Comparison of ENCODE assay signal across 1 cellular context in genomic region chr7:66921396-66921917, GRCh38.
A peak's percentile ranks its signal among the peaks of the same experiment; 100 is the strongest.
TF ChIP-seq lines count a peak whose summit lies in the region.

No MANE protein-coding gene starts in this region.

TF ChIP-seq in K562, 482 proteins besides CTCF, POLR2A, EP300 and RAD21 (continued from another document):
- TF ChIP-seq, protein P1, sequence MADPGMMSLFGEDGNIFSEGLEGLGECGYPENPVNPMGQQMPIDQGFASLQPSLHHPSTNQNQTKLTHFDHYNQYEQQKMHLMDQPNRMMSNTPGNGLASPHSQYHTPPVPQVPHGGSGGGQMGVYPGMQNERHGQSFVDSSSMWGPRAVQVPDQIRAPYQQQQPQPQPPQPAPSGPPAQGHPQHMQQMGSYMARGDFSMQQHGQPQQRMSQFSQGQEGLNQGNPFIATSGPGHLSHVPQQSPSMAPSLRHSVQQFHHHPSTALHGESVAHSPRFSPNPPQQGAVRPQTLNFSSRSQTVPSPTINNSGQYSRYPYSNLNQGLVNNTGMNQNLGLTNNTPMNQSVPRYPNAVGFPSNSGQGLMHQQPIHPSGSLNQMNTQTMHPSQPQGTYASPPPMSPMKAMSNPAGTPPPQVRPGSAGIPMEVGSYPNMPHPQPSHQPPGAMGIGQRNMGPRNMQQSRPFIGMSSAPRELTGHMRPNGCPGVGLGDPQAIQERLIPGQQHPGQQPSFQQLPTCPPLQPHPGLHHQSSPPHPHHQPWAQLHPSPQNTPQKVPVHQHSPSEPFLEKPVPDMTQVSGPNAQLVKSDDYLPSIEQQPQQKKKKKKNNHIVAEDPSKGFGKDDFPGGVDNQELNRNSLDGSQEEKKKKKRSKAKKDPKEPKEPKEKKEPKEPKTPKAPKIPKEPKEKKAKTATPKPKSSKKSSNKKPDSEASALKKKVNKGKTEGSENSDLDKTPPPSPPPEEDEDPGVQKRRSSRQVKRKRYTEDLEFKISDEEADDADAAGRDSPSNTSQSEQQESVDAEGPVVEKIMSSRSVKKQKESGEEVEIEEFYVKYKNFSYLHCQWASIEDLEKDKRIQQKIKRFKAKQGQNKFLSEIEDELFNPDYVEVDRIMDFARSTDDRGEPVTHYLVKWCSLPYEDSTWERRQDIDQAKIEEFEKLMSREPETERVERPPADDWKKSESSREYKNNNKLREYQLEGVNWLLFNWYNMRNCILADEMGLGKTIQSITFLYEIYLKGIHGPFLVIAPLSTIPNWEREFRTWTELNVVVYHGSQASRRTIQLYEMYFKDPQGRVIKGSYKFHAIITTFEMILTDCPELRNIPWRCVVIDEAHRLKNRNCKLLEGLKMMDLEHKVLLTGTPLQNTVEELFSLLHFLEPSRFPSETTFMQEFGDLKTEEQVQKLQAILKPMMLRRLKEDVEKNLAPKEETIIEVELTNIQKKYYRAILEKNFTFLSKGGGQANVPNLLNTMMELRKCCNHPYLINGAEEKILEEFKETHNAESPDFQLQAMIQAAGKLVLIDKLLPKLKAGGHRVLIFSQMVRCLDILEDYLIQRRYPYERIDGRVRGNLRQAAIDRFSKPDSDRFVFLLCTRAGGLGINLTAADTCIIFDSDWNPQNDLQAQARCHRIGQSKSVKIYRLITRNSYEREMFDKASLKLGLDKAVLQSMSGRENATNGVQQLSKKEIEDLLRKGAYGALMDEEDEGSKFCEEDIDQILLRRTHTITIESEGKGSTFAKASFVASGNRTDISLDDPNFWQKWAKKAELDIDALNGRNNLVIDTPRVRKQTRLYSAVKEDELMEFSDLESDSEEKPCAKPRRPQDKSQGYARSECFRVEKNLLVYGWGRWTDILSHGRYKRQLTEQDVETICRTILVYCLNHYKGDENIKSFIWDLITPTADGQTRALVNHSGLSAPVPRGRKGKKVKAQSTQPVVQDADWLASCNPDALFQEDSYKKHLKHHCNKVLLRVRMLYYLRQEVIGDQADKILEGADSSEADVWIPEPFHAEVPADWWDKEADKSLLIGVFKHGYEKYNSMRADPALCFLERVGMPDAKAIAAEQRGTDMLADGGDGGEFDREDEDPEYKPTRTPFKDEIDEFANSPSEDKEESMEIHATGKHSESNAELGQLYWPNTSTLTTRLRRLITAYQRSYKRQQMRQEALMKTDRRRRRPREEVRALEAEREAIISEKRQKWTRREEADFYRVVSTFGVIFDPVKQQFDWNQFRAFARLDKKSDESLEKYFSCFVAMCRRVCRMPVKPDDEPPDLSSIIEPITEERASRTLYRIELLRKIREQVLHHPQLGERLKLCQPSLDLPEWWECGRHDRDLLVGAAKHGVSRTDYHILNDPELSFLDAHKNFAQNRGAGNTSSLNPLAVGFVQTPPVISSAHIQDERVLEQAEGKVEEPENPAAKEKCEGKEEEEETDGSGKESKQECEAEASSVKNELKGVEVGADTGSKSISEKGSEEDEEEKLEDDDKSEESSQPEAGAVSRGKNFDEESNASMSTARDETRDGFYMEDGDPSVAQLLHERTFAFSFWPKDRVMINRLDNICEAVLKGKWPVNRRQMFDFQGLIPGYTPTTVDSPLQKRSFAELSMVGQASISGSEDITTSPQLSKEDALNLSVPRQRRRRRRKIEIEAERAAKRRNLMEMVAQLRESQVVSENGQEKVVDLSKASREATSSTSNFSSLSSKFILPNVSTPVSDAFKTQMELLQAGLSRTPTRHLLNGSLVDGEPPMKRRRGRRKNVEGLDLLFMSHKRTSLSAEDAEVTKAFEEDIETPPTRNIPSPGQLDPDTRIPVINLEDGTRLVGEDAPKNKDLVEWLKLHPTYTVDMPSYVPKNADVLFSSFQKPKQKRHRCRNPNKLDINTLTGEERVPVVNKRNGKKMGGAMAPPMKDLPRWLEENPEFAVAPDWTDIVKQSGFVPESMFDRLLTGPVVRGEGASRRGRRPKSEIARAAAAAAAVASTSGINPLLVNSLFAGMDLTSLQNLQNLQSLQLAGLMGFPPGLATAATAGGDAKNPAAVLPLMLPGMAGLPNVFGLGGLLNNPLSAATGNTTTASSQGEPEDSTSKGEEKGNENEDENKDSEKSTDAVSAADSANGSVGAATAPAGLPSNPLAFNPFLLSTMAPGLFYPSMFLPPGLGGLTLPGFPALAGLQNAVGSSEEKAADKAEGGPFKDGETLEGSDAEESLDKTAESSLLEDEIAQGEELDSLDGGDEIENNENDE (IDR thresholded peaks at IDR 0.05; ENCODE audit: low read depth, low read length), result no peak
- TF ChIP-seq SOX6 (IDR thresholded peaks at IDR 0.05) (no peak), ZNF589 (CRISPR knock-in tag; IDR thresholded peaks at IDR 0.05; ENCODE audit: low read depth) (no peak), CEBPG (CRISPR knock-in tag; IDR thresholded peaks at IDR 0.05) (no peak), CEBPG (tag; conservative IDR thresholded peaks at IDR 0.05 in 1 of 2, IDR thresholded peaks at IDR 0.05 in 1 of 2) (no peak), ZNF197 (CRISPR knock-in tag; IDR thresholded peaks at IDR 0.05; ENCODE audit: low read depth) (no peak), MTA3 (IDR thresholded peaks at IDR 0.05; ENCODE audit: borderline replicate concordance) (no peak), ETV6 (IDR thresholded peaks at IDR 0.05; ENCODE audit: borderline replicate concordance in 1 of 2, low read depth in 2 of 2, low read length in 1 of 2) (no peak), ETV6 (CRISPR knock-in tag; IDR thresholded peaks at IDR 0.05; ENCODE audit: borderline replicate concordance) (no peak), CAMTA2 (CRISPR knock-in tag; conservative IDR thresholded peaks at IDR 0.05) (no peak), ZBTB17 (CRISPR knock-in tag; IDR thresholded peaks at IDR 0.05) (no peak), ERF (CRISPR knock-in tag; IDR thresholded peaks at IDR 0.05) (no peak), PHF20 (IDR thresholded peaks at IDR 0.05; ENCODE audit: partially characterized antibody) (no peak), SIN3B (IDR thresholded peaks at IDR 0.05; ENCODE audit: low read depth) (no peak), ARID1B (IDR thresholded peaks at IDR 0.05) (no peak), CBX5 (IDR thresholded peaks at IDR 0.05; ENCODE audit: borderline replicate concordance, low read depth) (no peak)
- TF ChIP-seq, protein P2, sequence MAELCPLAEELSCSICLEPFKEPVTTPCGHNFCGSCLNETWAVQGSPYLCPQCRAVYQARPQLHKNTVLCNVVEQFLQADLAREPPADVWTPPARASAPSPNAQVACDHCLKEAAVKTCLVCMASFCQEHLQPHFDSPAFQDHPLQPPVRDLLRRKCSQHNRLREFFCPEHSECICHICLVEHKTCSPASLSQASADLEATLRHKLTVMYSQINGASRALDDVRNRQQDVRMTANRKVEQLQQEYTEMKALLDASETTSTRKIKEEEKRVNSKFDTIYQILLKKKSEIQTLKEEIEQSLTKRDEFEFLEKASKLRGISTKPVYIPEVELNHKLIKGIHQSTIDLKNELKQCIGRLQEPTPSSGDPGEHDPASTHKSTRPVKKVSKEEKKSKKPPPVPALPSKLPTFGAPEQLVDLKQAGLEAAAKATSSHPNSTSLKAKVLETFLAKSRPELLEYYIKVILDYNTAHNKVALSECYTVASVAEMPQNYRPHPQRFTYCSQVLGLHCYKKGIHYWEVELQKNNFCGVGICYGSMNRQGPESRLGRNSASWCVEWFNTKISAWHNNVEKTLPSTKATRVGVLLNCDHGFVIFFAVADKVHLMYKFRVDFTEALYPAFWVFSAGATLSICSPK (IDR thresholded peaks at IDR 0.05; ENCODE audit: borderline replicate concordance), result peak; percentile 65; the same call in 1 of the 2 replicates
- TF ChIP-seq, protein P3, sequence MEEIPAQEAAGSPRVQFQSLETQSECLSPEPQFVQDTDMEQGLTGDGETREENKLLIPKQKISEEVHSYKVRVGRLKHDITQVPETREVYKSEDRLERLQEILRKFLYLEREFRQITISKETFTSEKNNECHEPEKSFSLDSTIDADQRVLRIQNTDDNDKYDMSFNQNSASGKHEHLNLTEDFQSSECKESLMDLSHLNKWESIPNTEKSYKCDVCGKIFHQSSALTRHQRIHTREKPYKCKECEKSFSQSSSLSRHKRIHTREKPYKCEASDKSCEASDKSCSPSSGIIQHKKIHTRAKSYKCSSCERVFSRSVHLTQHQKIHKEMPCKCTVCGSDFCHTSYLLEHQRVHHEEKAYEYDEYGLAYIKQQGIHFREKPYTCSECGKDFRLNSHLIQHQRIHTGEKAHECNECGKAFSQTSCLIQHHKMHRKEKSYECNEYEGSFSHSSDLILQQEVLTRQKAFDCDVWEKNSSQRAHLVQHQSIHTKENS (CRISPR knock-in tag; IDR thresholded peaks at IDR 0.05), result no peak
- TF ChIP-seq, protein P4, sequence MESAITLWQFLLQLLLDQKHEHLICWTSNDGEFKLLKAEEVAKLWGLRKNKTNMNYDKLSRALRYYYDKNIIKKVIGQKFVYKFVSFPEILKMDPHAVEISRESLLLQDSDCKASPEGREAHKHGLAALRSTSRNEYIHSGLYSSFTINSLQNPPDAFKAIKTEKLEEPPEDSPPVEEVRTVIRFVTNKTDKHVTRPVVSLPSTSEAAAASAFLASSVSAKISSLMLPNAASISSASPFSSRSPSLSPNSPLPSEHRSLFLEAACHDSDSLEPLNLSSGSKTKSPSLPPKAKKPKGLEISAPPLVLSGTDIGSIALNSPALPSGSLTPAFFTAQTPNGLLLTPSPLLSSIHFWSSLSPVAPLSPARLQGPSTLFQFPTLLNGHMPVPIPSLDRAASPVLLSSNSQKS (CRISPR knock-in tag; IDR thresholded peaks at IDR 0.05), result no peak
